ENCODE assay signal across 16 cellular contexts in the genomic region with DNA sequence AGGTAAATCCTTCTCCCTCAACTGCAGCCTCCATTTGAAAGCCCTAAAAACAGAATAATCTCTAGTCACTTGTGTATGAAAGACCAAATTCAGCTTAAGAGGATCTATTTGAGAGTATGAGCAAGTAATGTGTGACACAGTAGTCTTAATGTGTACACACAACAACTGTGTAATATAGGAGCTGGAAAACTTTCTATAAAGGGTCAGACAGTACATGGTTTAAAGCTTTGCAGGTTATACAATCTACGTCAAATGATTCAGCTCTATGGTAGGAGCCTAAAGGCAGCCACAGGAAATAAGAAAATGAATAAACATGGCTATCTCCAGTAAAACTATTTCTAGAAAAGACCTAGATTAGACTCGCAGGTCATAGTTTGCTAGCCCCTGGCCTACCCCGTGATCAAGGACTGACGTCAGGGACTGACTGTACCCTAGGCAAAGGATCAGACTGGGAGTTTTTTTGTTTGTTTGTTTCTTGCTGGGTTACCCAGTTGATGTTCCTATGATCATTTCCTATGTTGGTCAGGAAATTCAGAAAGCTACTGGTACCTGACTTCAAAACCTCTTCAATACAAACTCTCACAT. TPM values are rescaled to one million over a fixed set of nuclear protein-coding genes. Genes with fewer than 3 reads are reported as not detected.
DNase-seq lines count a peak whose midpoint lies in the region; ATAC-seq and TF ChIP-seq lines count a peak whose summit lies in the region.
"Had no signal": no experiment of that assay in that cellular context is flagged by ENCODE, and none has a peak within 500 bp of the region (broad histone marks: within the 10 kb centered on the region; RNA-seq: fewer than 3 reads in every experiment).

No MANE protein-coding gene starts in this region.

- TF ChIP-seq CTCF in heart left ventricle (IDR thresholded peaks at IDR 0.05) (no peak), fibroblast of pulmonary artery (IDR thresholded peaks at IDR 0.05; ENCODE audit: low read length, missing control alignments) (no peak), upper lobe of right lung (IDR thresholded peaks at IDR 0.05) (no peak)

- H3K4me1 ChIP-seq in heart left ventricle (peaks cover 0 to 34% (median 9%) of the 10 kb centered on the region in 12 donors), upper lobe of right lung (peaks cover 4% of the 10 kb centered on the region)
- H3K4me1 ChIP-seq: BLaER1 treated with 17β-estradiol and CSF1 and Interleukin-3, amounts not matched to agents 10 nM and 100 nM; HAP-1 had no signal

- 64 to 80% (median 75%) methylated on average over 4 of the region's 4 CpGs for WGBS in heart left ventricle, 4 donors

- peak in 4 of 5 donors; percentile 12 to 48 (median 31) for DNase-seq in heart left ventricle
- DNase-seq in left cardiac atrium: no peak
- peak; percentile 24 for DNase-seq in fibroblast of pulmonary artery (ENCODE audit: low read depth)
- no peak for DNase-seq in left lobe of liver (ENCODE audit: low spot score)
- DNase-seq in upper lobe of right lung: no peak
- DNase-seq in AML-193 (lab: John Stamatoyannopoulos, UW): no peak
- DNase-seq: CD8-positive, alpha-beta memory T cell; KG1; NCI-H1436 treated with DMSO at 0.1 percent for 48 hours; NCI-H2081; NCI-H524; SIG-M5 had no signal

- peaks cover 0 to 6% (median 0%) of the 10 kb centered on the region in 9 donors for H3K36me3 ChIP-seq in heart left ventricle
- H3K36me3 ChIP-seq in upper lobe of right lung: no peaks in the 10 kb centered on the region
- H3K36me3 ChIP-seq: HAP-1 had no signal

- H3K27ac ChIP-seq in heart left ventricle (peak overlapping the region in 6 of 12 donors; percentile 8 to 46 (median 32)), upper lobe of right lung (peak overlapping the region; percentile 38)
- H3K27ac ChIP-seq: BLaER1 treated with 17β-estradiol and CSF1 and Interleukin-3, amounts not matched to agents 10 nM and 100 nM had no signal

- H3K4me3 ChIP-seq in heart left ventricle: no peak overlapping the region
- no peak overlapping the region for H3K4me3 ChIP-seq in fibroblast of pulmonary artery (replicated peaks; ENCODE audit: low read depth, low read length)
- no peak overlapping the region for H3K4me3 ChIP-seq in upper lobe of right lung
- H3K4me3 ChIP-seq: BLaER1 treated with 17β-estradiol and CSF1 and Interleukin-3, amounts not matched to agents 10 nM and 100 nM; HAP-1 had no signal

- ATAC-seq in heart left ventricle (peak; percentile 60 to 91 (median 86)), left cardiac atrium (no peak), left lobe of liver (peak; percentile 58), upper lobe of right lung (peak; percentile 24), HG02981 (IDR thresholded peaks at IDR 0.05; ENCODE audit: unreplicated experiment) (no peak), HG03439 (IDR thresholded peaks at IDR 0.05; ENCODE audit: unreplicated experiment) (no peak)

- no peaks in the 10 kb centered on the region for H3K9me3 ChIP-seq in heart left ventricle
- H3K9me3 ChIP-seq in upper lobe of right lung: no peaks in the 10 kb centered on the region
- H3K9me3 ChIP-seq: BLaER1 treated with 17β-estradiol and CSF1 and Interleukin-3, amounts not matched to agents 10 nM and 100 nM; HAP-1 had no signal

- intact Hi-C loops in heart left ventricle (cut with DNase I): loop anchor here in 1 of 10 donors (5.0 kb wide), 1 partner anchor 37 kb away; a partner anchor contains a TSS
- intact Hi-C loops in left cardiac atrium (cut with DNase I): loop anchor here in 1 of 2 donors (5.0 kb wide), 1 partner anchor 37 kb away; a partner anchor contains a TSS
- intact Hi-C loops in upper lobe of right lung (cut with DNase I): no loop called here

- no peak for TF ChIP-seq POLR2A in heart left ventricle (IDR thresholded peaks at IDR 0.05)

- H3K27me3 ChIP-seq in heart left ventricle (no peaks in the 10 kb centered on the region), upper lobe of right lung (no peaks in the 10 kb centered on the region)
- H3K27me3 ChIP-seq: BLaER1 treated with 17β-estradiol and CSF1 and Interleukin-3, amounts not matched to agents 10 nM and 100 nM had no signal

RNA-seq across cellular contexts. Expression of a gene that starts 39.7 kb away (rescaled TPM):
- total RNA-seq in heart left ventricle: 10 to 100 TPM; 13.4 to 23.3 (median 20.0) TPM
- 10 to 100 TPM in 1 of 2 donors, 1 to 10 TPM in 1; 6.3 to 13.4 TPM for polyA plus RNA-seq in heart left ventricle
- 10 to 100 TPM; 19.0 to 33.2 TPM for total RNA-seq in left cardiac atrium
- total RNA-seq in left lobe of liver: 4.7 TPM
- total RNA-seq in upper lobe of right lung: 47.9 TPM

Comparison
In these comparisons a context has a peak if more than half of its experiments do, and no peak if none do; other contexts are left out.
1. ATAC-seq: peak in heart left ventricle (4 of 4), left lobe of liver (single experiment) and upper lobe of right lung (single experiment); none in left cardiac atrium (0 of 2), HG02981 (single experiment) and HG03439 (single experiment).
2. DNase-seq: peak in heart left ventricle (4 of 5) and fibroblast of pulmonary artery (single experiment); none in left cardiac atrium (single experiment), left lobe of liver (single experiment), upper lobe of right lung (single experiment) and AML-193 (0 of 2).